Comparison of ENCODE assay signal across 15 cellular contexts in genomic region chr14:26276757-26277156, GRCh38.
A peak's percentile ranks its signal among the peaks of the same experiment; 100 is the strongest.
DNase-seq lines count a peak whose midpoint lies in the region; ATAC-seq, FAIRE-seq and TF ChIP-seq lines count a peak whose summit lies in the region.
"Had no signal": no experiment of that assay in that cellular context is flagged by ENCODE, and none has a peak within 500 bp of the region (broad histone marks: within the 10 kb centered on the region; RNA-seq: fewer than 3 reads in every experiment).

No MANE protein-coding gene starts in this region.

- CTCF ChIA-PET in naive thymus-derived CD4-positive, alpha-beta T cell (lab: Charles Lee): no interaction called here

- H3K4me1 ChIP-seq in astrocyte (ENCODE audit: insufficient read depth, low read length): no peaks in the 10 kb centered on the region
- no peaks in the 10 kb centered on the region for H3K4me1 ChIP-seq in mucosa of descending colon (ENCODE audit: low read depth)
- no peaks in the 10 kb centered on the region for H3K4me1 ChIP-seq in naive thymus-derived CD4-positive, alpha-beta T cell (ENCODE audit: control insufficient read depth in 2 of 2, insufficient read depth in 2 of 2, low read length in 2 of 2)

- H3K4me1 Mint-ChIP-seq in astrocyte (ENCODE audit: low read depth, unreplicated experiment) (peaks cover 8% of the 10 kb centered on the region), osteocyte (ENCODE audit: unreplicated experiment) (peaks cover under 1% of the 10 kb centered on the region)
- no peaks in the 10 kb centered on the region for H3K4me1 Mint-ChIP-seq in naive thymus-derived CD4-positive, alpha-beta T cell

- no peaks in the 10 kb centered on the region for H3K36me3 Mint-ChIP-seq in astrocyte (ENCODE audit: low read depth, unreplicated experiment)
- no peaks in the 10 kb centered on the region for H3K36me3 Mint-ChIP-seq in naive thymus-derived CD4-positive, alpha-beta T cell
- no peaks in the 10 kb centered on the region for H3K36me3 Mint-ChIP-seq in osteocyte (ENCODE audit: unreplicated experiment)

- no peak overlapping the region for H3K4me3 ChIP-seq in H7 (ENCODE audit: insufficient read depth, low read depth, low read length)
- H3K4me3 ChIP-seq in astrocyte (ENCODE audit: insufficient read depth, low read depth, low read length): no peak overlapping the region
- no peak overlapping the region for H3K4me3 ChIP-seq in mucosa of descending colon
- no peak overlapping the region for H3K4me3 ChIP-seq in naive thymus-derived CD4-positive, alpha-beta T cell (ENCODE audit: low read length)

- POLR2A ChIA-PET in naive thymus-derived CD4-positive, alpha-beta T cell (lab: Charles Lee): no interaction called here

- no peak for ATAC-seq in mucosa of descending colon
- no peak for ATAC-seq in naive thymus-derived CD4-positive, alpha-beta T cell
- ATAC-seq: HCT116; stimulated activated naive CD8-positive, alpha-beta T cell treated with anti-CD3 and anti-CD28 coated beads, Interleukin-15, Interleukin-2, amounts not matched to agents 100 U/mL and 50 U/mL, for 24 hours had no signal

- FAIRE-seq in astrocyte (lab: Jason Lieb, UNC): no peak

- no peaks in the 10 kb centered on the region for H3K9me3 ChIP-seq in astrocyte (ENCODE audit: insufficient read depth, low read depth, low read length)
- H3K9me3 ChIP-seq in mucosa of descending colon: no peaks in the 10 kb centered on the region
- H3K9me3 ChIP-seq in naive thymus-derived CD4-positive, alpha-beta T cell (ENCODE audit: control insufficient read depth in 2 of 3, low read length in 3 of 3): no peaks in the 10 kb centered on the region

- H2AFZ ChIP-seq in astrocyte (ENCODE audit: low read depth, low read length): no peak overlapping the region

- H3K9me3 Mint-ChIP-seq in astrocyte (ENCODE audit: unreplicated experiment) (peaks cover 5% of the 10 kb centered on the region), osteocyte (ENCODE audit: unreplicated experiment) (peaks cover 12% of the 10 kb centered on the region)
- peaks cover 0 to 23% (median 6%) of the 10 kb centered on the region in 11 donors for H3K9me3 Mint-ChIP-seq in naive thymus-derived CD4-positive, alpha-beta T cell

- no peak overlapping the region for H3K27ac ChIP-seq in astrocyte (ENCODE audit: low read depth, low read length)
- no peak overlapping the region for H3K27ac ChIP-seq in naive thymus-derived CD4-positive, alpha-beta T cell (ENCODE audit: low read depth, low read length)

- no peaks in the 10 kb centered on the region for H4K20me1 ChIP-seq in astrocyte (ENCODE audit: insufficient read depth, low read length)

- H3K79me2 ChIP-seq in astrocyte (ENCODE audit: insufficient read depth, low read length): no peaks in the 10 kb centered on the region

- no peak overlapping the region for H3K9ac ChIP-seq in astrocyte (ENCODE audit: low read length)

- DNase-seq in H7 (peak; percentile 32), NCI-H2227 (lab: John Stamatoyannopoulos, UW; ENCODE audit: unreplicated experiment) (peak; percentile 48), astrocyte (ENCODE audit: low read depth) (no peak), left kidney (ENCODE audit: low read depth, low spot score) (peak; percentile 60), mucosa of descending colon (no peak), osteocyte (ENCODE audit: extremely low spot score, unreplicated experiment) (no peak), occipital lobe (lab: John Stamatoyannopoulos, UW) (no peak)
- no peak for DNase-seq in naive thymus-derived CD4-positive, alpha-beta T cell
- DNase-seq: EL; foreskin fibroblast; NCI-H1436; stimulated activated CD4-positive, alpha-beta T cell treated with anti-CD3 and anti-CD28 coated beads, Interleukin-15, amount 100 ng/mL, for 24 hours; stimulated activated naive CD8-positive, alpha-beta T cell treated with anti-CD3 and anti-CD28 coated beads, Interleukin-15, Interleukin-2, amounts not matched to agents 100 U/mL and 50 U/mL, for 24 hours; T-helper 1 cell had no signal

- H3K27me3 Mint-ChIP-seq in astrocyte (ENCODE audit: low read depth, unreplicated experiment) (no peaks in the 10 kb centered on the region), osteocyte (ENCODE audit: unreplicated experiment) (no peaks in the 10 kb centered on the region)
- H3K27me3 Mint-ChIP-seq in naive thymus-derived CD4-positive, alpha-beta T cell: no peaks in the 10 kb centered on the region

- H3K4me2 ChIP-seq in astrocyte (ENCODE audit: low read length): no peak overlapping the region

- intact Hi-C loops in mucosa of descending colon (cut with DNase I, micrococcal nuclease): no loop called here
- intact Hi-C loops in naive thymus-derived CD4-positive, alpha-beta T cell (cut with micrococcal nuclease): no loop called here

- peak; percentile 17 for TF ChIP-seq CTCF in astrocyte (IDR thresholded peaks at IDR 0.05; ENCODE audit: insufficient read depth, low read depth, low read length)
- no peak for TF ChIP-seq CTCF in mucosa of descending colon (IDR thresholded peaks at IDR 0.05)
- TF ChIP-seq CTCF in osteocyte (IDR thresholded peaks at IDR 0.05): no peak

- no peaks in the 10 kb centered on the region for H3K27me3 ChIP-seq in H7 (ENCODE audit: control insufficient read depth, insufficient read depth, low read length)
- no peaks in the 10 kb centered on the region for H3K27me3 ChIP-seq in astrocyte (ENCODE audit: insufficient read depth, low read length)
- H3K27me3 ChIP-seq in naive thymus-derived CD4-positive, alpha-beta T cell (ENCODE audit: control insufficient read depth in 2 of 2, insufficient read depth in 2 of 2, low read length in 2 of 2): no peaks in the 10 kb centered on the region

- H3K36me3 ChIP-seq in H7 (replicated peaks; ENCODE audit: control insufficient read depth, insufficient read depth, low read length): no peaks in the 10 kb centered on the region
- H3K36me3 ChIP-seq in astrocyte (ENCODE audit: insufficient read depth, low read length): no peaks in the 10 kb centered on the region
- no peaks in the 10 kb centered on the region for H3K36me3 ChIP-seq in mucosa of descending colon (ENCODE audit: low read depth)
- H3K36me3 ChIP-seq in naive thymus-derived CD4-positive, alpha-beta T cell (ENCODE audit: control insufficient read depth in 2 of 3, insufficient read depth in 3 of 3, low read length in 3 of 3): no peaks in the 10 kb centered on the region

- H3K27ac Mint-ChIP-seq in astrocyte (ENCODE audit: unreplicated experiment) (no peak overlapping the region), osteocyte (ENCODE audit: unreplicated experiment) (no peak overlapping the region)
- no peak overlapping the region for H3K27ac Mint-ChIP-seq in naive thymus-derived CD4-positive, alpha-beta T cell

- H3K4me3 Mint-ChIP-seq in astrocyte (ENCODE audit: unreplicated experiment) (no peak overlapping the region), osteocyte (ENCODE audit: unreplicated experiment) (no peak overlapping the region)
- no peak overlapping the region for H3K4me3 Mint-ChIP-seq in naive thymus-derived CD4-positive, alpha-beta T cell

Comparison
In these comparisons a context has a peak if more than half of its experiments do, and no peak if none do; other contexts are left out.
1. DNase-seq: peak in H7 (single experiment), NCI-H2227 (single experiment) and left kidney (single experiment); none in astrocyte (single experiment), mucosa of descending colon (0 of 3), naive thymus-derived CD4-positive, alpha-beta T cell (0 of 9), osteocyte (single experiment) and occipital lobe (single experiment).